ENCODE assay signal across 19 cellular contexts in genomic region chr14:51224551-51224950, GRCh38.
"Had no signal": no experiment of that assay in that cellular context is flagged by ENCODE, and none has a peak within 500 bp of the region (broad histone marks: within the 10 kb centered on the region; RNA-seq: fewer than 3 reads in every experiment).

No MANE protein-coding gene starts in this region.

- H3K4me3 ChIP-seq: ascending aorta, heart left ventricle, mucosa of descending colon, psoas muscle, sigmoid colon had no signal

- H3K9me3 ChIP-seq: ascending aorta, heart left ventricle, mucosa of descending colon, psoas muscle, sigmoid colon had no signal

- ATAC-seq: activated CD4-positive, alpha-beta T cell treated with anti-CD3 and anti-CD28 coated beads for 36 hours; heart left ventricle; left lobe of liver; mucosa of descending colon; natural killer cell; psoas muscle; T-cell had no signal

- H3K4me1 ChIP-seq: ascending aorta, heart left ventricle, psoas muscle had no signal

- H3K36me3 ChIP-seq: ascending aorta, heart left ventricle, sigmoid colon had no signal

- H3K27ac ChIP-seq: ascending aorta, heart left ventricle, psoas muscle, sigmoid colon, VCaP had no signal

- DNase-seq: activated CD4-positive, alpha-beta memory T cell treated with anti-CD3 and anti-CD28 coated beads, Interleukin-2, amount 10 ng/mL, durations not matched to agents 7 days and 5 days; activated CD4-positive, alpha-beta T cell treated with anti-CD3 and anti-CD28 coated beads for 36 hours; activated naive CD8-positive, alpha-beta T cell treated with anti-CD3 and anti-CD28 coated beads, Interleukin-2, amount 10 ng/mL, durations not matched to agents 7 days and 5 days; cortex of kidney; effector memory CD4-positive, alpha-beta T cell; foreskin melanocyte; heart left ventricle; islet precursor cell; mucosa of descending colon; natural killer cell; occipital lobe; psoas muscle; sigmoid colon; stimulated activated CD4-positive, alpha-beta T cell treated with anti-CD3 and anti-CD28 coated beads, Interleukin-4, amount 100 ng/mL, for 4 hours; T-cell; T1000 had no signal

- H3K27me3 ChIP-seq: ascending aorta, heart left ventricle, sigmoid colon had no signal
